1 cellular context compared by ENCODE assay signal in genomic region chr15:38586005-38586404, GRCh38. TPM values are rescaled to one million over a fixed set of nuclear protein-coding genes. Genes with fewer than 3 reads are reported as not detected.
"Had no signal": no experiment of that assay in that cellular context is flagged by ENCODE, and none has a peak within 500 bp of the region (broad histone marks: within the 10 kb centered on the region; RNA-seq: fewer than 3 reads in every experiment).

No MANE protein-coding gene starts in this region.

RNA-seq across cellular contexts. Expression of gene RASGRP1, which starts 21.4 kb away (rescaled TPM):
- polyA plus RNA-seq: HepG2 had no signal
